26 cellular contexts compared by ENCODE assay signal in the genomic region with DNA sequence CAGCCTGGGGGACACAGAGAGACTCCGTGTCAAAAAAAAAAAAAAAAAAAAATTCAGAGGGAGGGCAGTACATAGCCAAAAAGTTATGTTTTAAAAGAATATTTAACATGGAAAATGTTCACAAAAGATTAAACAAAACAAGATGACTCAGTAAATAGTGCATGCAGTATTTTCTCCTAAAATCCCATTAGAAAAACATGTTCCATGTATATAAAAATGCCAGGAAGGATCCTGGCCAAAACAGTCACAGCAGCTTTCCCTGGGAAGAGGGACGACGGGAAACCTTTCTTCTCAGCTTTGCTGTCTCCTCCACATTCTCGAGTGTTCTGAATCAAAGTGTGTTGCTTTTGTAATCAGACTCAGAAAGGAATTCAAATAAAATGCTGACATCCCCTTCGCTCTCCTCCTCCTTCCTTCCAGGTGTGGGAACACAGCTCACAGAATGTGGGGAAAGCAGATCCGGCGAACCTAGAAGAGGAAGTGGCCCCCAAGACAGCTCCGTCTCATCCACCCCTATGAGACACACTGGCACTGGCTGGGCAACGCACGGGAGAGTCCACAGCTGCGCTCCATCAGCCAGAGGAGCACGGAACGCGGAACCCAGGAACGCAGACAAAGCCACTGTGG.
DNase-seq lines count a peak whose midpoint lies in the region; ATAC-seq and TF ChIP-seq lines count a peak whose summit lies in the region.
"Had no signal": no experiment of that assay in that cellular context is flagged by ENCODE, and none has a peak within 500 bp of the region (broad histone marks: within the 10 kb centered on the region; RNA-seq: fewer than 3 reads in every experiment).

No MANE protein-coding gene starts in this region.

- H3K4me3 Mint-ChIP-seq in HFFc6 = no peak overlapping the region; the same call in 1 of the 2 replicates
- no peak overlapping the region for H3K4me3 Mint-ChIP-seq in activated naive CD4-positive, alpha-beta T cell treated with anti-CD3 and anti-CD28 coated beads, Interleukin-2, amount 10 ng/mL, durations not matched to agents 7 days and 5 days

- peaks cover 9% of the 10 kb centered on the region for H3K4me1 Mint-ChIP-seq in HFFc6 (ENCODE audit: low read depth)
- peaks cover 28% of the 10 kb centered on the region for H3K4me1 Mint-ChIP-seq in activated naive CD4-positive, alpha-beta T cell treated with anti-CD3 and anti-CD28 coated beads, Interleukin-2, amount 10 ng/mL, durations not matched to agents 7 days and 5 days

- ATAC-seq in HG03135 (IDR thresholded peaks at IDR 0.05; ENCODE audit: unreplicated experiment) = no peak
- ATAC-seq: A549; left ventricle myocardium superior; naive thymus-derived CD8-positive, alpha-beta T cell had no signal

- H3K36me3 Mint-ChIP-seq in HFFc6 (ENCODE audit: low read depth) = peaks cover 16% of the 10 kb centered on the region
- H3K36me3 Mint-ChIP-seq in activated naive CD4-positive, alpha-beta T cell treated with anti-CD3 and anti-CD28 coated beads, Interleukin-2, amount 10 ng/mL, durations not matched to agents 7 days and 5 days = peaks cover 8% of the 10 kb centered on the region
- H3K36me3 Mint-ChIP-seq: naive thymus-derived CD8-positive, alpha-beta T cell had no signal

- TF ChIP-seq CTCF in HFFc6 (IDR thresholded peaks at IDR 0.05) = no peak

- H3K27me3 Mint-ChIP-seq in HFFc6 (ENCODE audit: insufficient read depth) = no peaks in the 10 kb centered on the region
- H3K27me3 Mint-ChIP-seq in activated naive CD4-positive, alpha-beta T cell treated with anti-CD3 and anti-CD28 coated beads, Interleukin-2, amount 10 ng/mL, durations not matched to agents 7 days and 5 days = no peaks in the 10 kb centered on the region
- H3K27me3 Mint-ChIP-seq: naive thymus-derived CD8-positive, alpha-beta T cell had no signal

- no peaks in the 10 kb centered on the region for H3K9me3 Mint-ChIP-seq in HFFc6
- no peaks in the 10 kb centered on the region for H3K9me3 Mint-ChIP-seq in activated naive CD4-positive, alpha-beta T cell treated with anti-CD3 and anti-CD28 coated beads, Interleukin-2, amount 10 ng/mL, durations not matched to agents 7 days and 5 days
- H3K9me3 Mint-ChIP-seq: naive thymus-derived CD8-positive, alpha-beta T cell had no signal

- CTCF ChIA-PET in activated naive CD4-positive, alpha-beta T cell treated with anti-CD3 and anti-CD28 coated beads, Interleukin-2, amount 10 ng/mL, durations not matched to agents 7 days and 5 days (lab: Charles Lee) = no interaction called here

- DNase-seq in AG08396 (ENCODE audit: low spot score) = peak; percentile 30
- peak; percentile 14 for DNase-seq in HFFc6
- peak; percentile 17 for DNase-seq in dedifferentiated amniotic fluid mesenchymal stem cell (ENCODE audit: extremely low spot score)
- peak; percentile 71 for DNase-seq in left kidney (ENCODE audit: low read depth, low spot score)
- DNase-seq in GDM1 (lab: John Stamatoyannopoulos, UW) = no peak
- no peak for DNase-seq in activated CD4-positive, CD25-positive, alpha-beta regulatory T cell (lab: John Stamatoyannopoulos, UW)
- no peak for DNase-seq in activated naive CD4-positive, alpha-beta T cell treated with anti-CD3 and anti-CD28 coated beads, Interleukin-2, amount 10 ng/mL, durations not matched to agents 7 days and 5 days
- DNase-seq: activated CD4-positive, alpha-beta T cell treated with anti-CD3 and anti-CD28 coated beads for 4 hours; activated gamma-delta T cell treated with Interleukin-2 at 50 U/mL for 16 hours; activated T-cell treated with anti-CD3 and anti-CD28 coated beads, Interleukin-2, amount 50 U/mL, for 1 hour; BE2C; brain microvascular endothelial cell; COR-L47; DMS79; effector memory CD4-positive, alpha-beta T cell; erythroblast; Karpas-422; left ventricle myocardium superior; naive thymus-derived CD8-positive, alpha-beta T cell; NCI-H1417 treated with DMSO at 0.1 percent for 48 hours; NCI-H345; NCI-H748 treated with DMSO at 0.1 percent for 48 hours; stimulated activated CD4-positive, alpha-beta T cell treated with anti-CD3 and anti-CD28 coated beads, Interleukin-1b, Interleukin-23, amount 100 ng/mL, for 48 hours; stimulated activated CD8-positive, alpha-beta memory T cell treated with anti-CD3 and anti-CD28 coated beads, Interleukin-4, amount 100 ng/mL, for 48 hours had no signal

- H3K27ac Mint-ChIP-seq in HFFc6 = peak overlapping the region; percentile 73
- H3K27ac Mint-ChIP-seq in activated naive CD4-positive, alpha-beta T cell treated with anti-CD3 and anti-CD28 coated beads, Interleukin-2, amount 10 ng/mL, durations not matched to agents 7 days and 5 days = no peak overlapping the region

Comparison
In these comparisons a context has a peak if more than half of its experiments do, and no peak if none do; other contexts are left out.
1. DNase-seq: peak in AG08396 (single experiment), HFFc6 (single experiment), dedifferentiated amniotic fluid mesenchymal stem cell (single experiment) and left kidney (single experiment); none in GDM1 (single experiment), activated CD4-positive, CD25-positive, alpha-beta regulatory T cell (0 of 4) and activated naive CD4-positive, alpha-beta T cell treated with anti-CD3 and anti-CD28 coated beads, Interleukin-2, amount 10 ng/mL, durations not matched to agents 7 days and 5 days (single experiment).